ENCODE assay signal across 33 cellular contexts in the genomic region with DNA sequence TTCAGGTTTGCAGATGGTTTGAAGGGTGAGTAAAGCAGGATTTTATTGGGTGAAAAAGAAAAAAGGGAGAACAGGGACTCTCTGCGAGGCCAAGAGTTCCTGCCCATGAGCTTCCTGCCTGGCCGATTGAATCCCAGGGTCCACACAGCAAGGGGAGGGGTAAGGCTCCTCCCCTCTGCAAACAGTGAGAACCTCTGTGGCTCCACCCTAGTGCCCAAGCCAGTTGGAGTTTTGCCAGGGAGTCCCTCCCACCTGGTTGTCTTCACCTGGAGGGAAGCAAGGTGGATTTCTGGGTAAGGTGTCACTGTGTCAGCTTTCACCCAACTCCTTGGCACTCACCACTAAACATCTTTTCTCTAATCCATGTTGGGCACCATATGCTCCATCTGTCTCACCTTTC.
"Had no signal": no experiment of that assay in that cellular context is flagged by ENCODE, and none has a peak within 500 bp of the region (broad histone marks: within the 10 kb centered on the region; RNA-seq: fewer than 3 reads in every experiment).

No MANE protein-coding gene starts in this region.

- H3K4me3 ChIP-seq: ascending aorta, cardiac muscle cell, coronary artery, dorsolateral prefrontal cortex, heart left ventricle, left lung, lower lobe of right lung, suprapubic skin, tibial artery, upper lobe of right lung had no signal

- H3K4me1 Mint-ChIP-seq: activated CD4-positive, alpha-beta T cell treated with anti-CD3 and anti-CD28 coated beads, Interleukin-2, amount 10 ng/mL, durations not matched to agents 24 days and 14 days; activated naive CD4-positive, alpha-beta T cell treated with anti-CD3 and anti-CD28 coated beads, Interleukin-2, amount 10 ng/mL, durations not matched to agents 7 days and 5 days; activated naive CD8-positive, alpha-beta T cell treated with anti-CD3 and anti-CD28 coated beads, Interleukin-2, amount 10 ng/mL, durations not matched to agents 7 days and 5 days; brain; natural killer cell; stimulated activated naive B cell treated with anti-CD40 and anti-IgM and Interleukin-4, amounts not matched to agents 10 μg/mL and 1 μg/mL and 100 μg/mL, for 72 hours had no signal

- H3K27me3 ChIP-seq: ascending aorta, dorsolateral prefrontal cortex, left lung, suprapubic skin, tibial artery, upper lobe of right lung had no signal

- H3K9me3 Mint-ChIP-seq: activated CD4-positive, alpha-beta memory T cell treated with anti-CD3 and anti-CD28 coated beads for 36 hours; activated CD4-positive, alpha-beta T cell treated with anti-CD3 and anti-CD28 coated beads, Interleukin-2, amount 10 ng/mL, durations not matched to agents 24 days and 14 days; activated naive CD4-positive, alpha-beta T cell treated with anti-CD3 and anti-CD28 coated beads, Interleukin-2, amount 10 ng/mL, durations not matched to agents 7 days and 5 days; activated naive CD8-positive, alpha-beta T cell treated with anti-CD3 and anti-CD28 coated beads, Interleukin-2, amount 10 ng/mL, durations not matched to agents 7 days and 5 days; activated T-cell treated with anti-CD3 and anti-CD28 coated beads, Interleukin-2, amount 50 U/mL, for 24 hours had no signal

- H3K36me3 Mint-ChIP-seq: activated CD4-positive, alpha-beta memory T cell treated with anti-CD3 and anti-CD28 coated beads for 36 hours; activated naive CD4-positive, alpha-beta T cell treated with anti-CD3 and anti-CD28 coated beads, Interleukin-2, amount 10 ng/mL, durations not matched to agents 7 days and 5 days; activated naive CD8-positive, alpha-beta T cell treated with anti-CD3 and anti-CD28 coated beads, Interleukin-2, amount 10 ng/mL, durations not matched to agents 7 days and 5 days; brain; natural killer cell; stimulated activated naive B cell treated with anti-CD40 and anti-IgM and Interleukin-4, amounts not matched to agents 10 μg/mL and 1 μg/mL and 100 μg/mL, for 72 hours had no signal

- H3K27me3 Mint-ChIP-seq: activated CD4-positive, alpha-beta memory T cell treated with anti-CD3 and anti-CD28 coated beads for 36 hours; activated CD4-positive, alpha-beta T cell treated with anti-CD3 and anti-CD28 coated beads, Interleukin-2, amount 10 ng/mL, durations not matched to agents 24 days and 14 days; activated naive CD4-positive, alpha-beta T cell treated with anti-CD3 and anti-CD28 coated beads, Interleukin-2, amount 10 ng/mL, durations not matched to agents 7 days and 5 days; activated naive CD8-positive, alpha-beta T cell treated with anti-CD3 and anti-CD28 coated beads, Interleukin-2, amount 10 ng/mL, durations not matched to agents 7 days and 5 days; activated T-cell treated with anti-CD3 and anti-CD28 coated beads, Interleukin-2, amount 50 U/mL, for 24 hours; brain; effector memory CD8-positive, alpha-beta T cell; stimulated activated naive B cell treated with anti-CD40 and anti-IgM and Interleukin-4, amounts not matched to agents 10 μg/mL and 1 μg/mL and 100 μg/mL, for 72 hours had no signal

- ATAC-seq: effector memory CD8-positive, alpha-beta T cell; esophagus mucosa; heart left ventricle; left lung; lower lobe of right lung; natural killer cell; right cardiac atrium; stimulated activated naive B cell treated with anti-CD40 and anti-IgM and Interleukin-4, amounts not matched to agents 10 μg/mL and 1 μg/mL and 100 μg/mL, for 72 hours; upper lobe of right lung had no signal

- H3K4me1 ChIP-seq: ascending aorta, heart left ventricle, left lung, lower lobe of right lung, suprapubic skin, tibial artery, upper lobe of right lung had no signal

- DNase-seq: activated CD4-positive, alpha-beta memory T cell treated with anti-CD3 and anti-CD28 coated beads for 36 hours; activated CD4-positive, alpha-beta T cell treated with anti-CD3 and anti-CD28 coated beads, Interleukin-2, amount 10 ng/mL, durations not matched to agents 24 days and 14 days; activated CD4-positive, CD25-positive, alpha-beta regulatory T cell treated with anti-CD3 and anti-CD28 coated beads, Interleukin-2, amount 50 U/mL, for 72 hours; activated CD8-positive, alpha-beta memory T cell treated with anti-CD3 and anti-CD28 coated beads, Interleukin-2, amount 50 U/mL, for 4 hours; activated gamma-delta T cell; activated naive CD4-positive, alpha-beta T cell treated with anti-CD3 and anti-CD28 coated beads, Interleukin-2, amount 10 ng/mL, durations not matched to agents 7 days and 5 days; activated naive CD8-positive, alpha-beta T cell treated with anti-CD3 and anti-CD28 coated beads, Interleukin-2, amount 10 ng/mL, durations not matched to agents 7 days and 5 days; activated T-cell treated with anti-CD3 and anti-CD28 coated beads, Interleukin-2, amount 50 U/mL, for 24 hours; cerebellar nuclear complex; dorsolateral prefrontal cortex; effector memory CD8-positive, alpha-beta T cell; foreskin fibroblast; heart left ventricle; hypothalamus; kidney glomerular epithelial cell; left lung; lower lobe of right lung; mesenchymal stem cell; natural killer cell; right cardiac atrium; stimulated activated CD4-positive, alpha-beta T cell treated with anti-CD3 and anti-CD28 coated beads, Interleukin-15, amount 100 ng/mL, for 24 hours; stimulated activated CD4-positive, alpha-beta T cell treated with anti-CD3 and anti-CD28 coated beads, Interleukin-2, amount 100 ng/mL, for 24 hours; stimulated activated naive B cell treated with anti-CD40 and anti-IgM and Interleukin-4, amounts not matched to agents 10 μg/mL and 1 μg/mL and 100 μg/mL, for 72 hours; T1000; tibial artery; upper lobe of right lung; WERI-Rb-1 had no signal

- H3K36me3 ChIP-seq: ascending aorta, cardiac muscle cell, heart left ventricle, left lung, lower lobe of right lung, suprapubic skin, tibial artery, upper lobe of right lung, WERI-Rb-1 had no signal

- H3K4me3 Mint-ChIP-seq: activated CD4-positive, alpha-beta memory T cell treated with anti-CD3 and anti-CD28 coated beads for 36 hours; activated CD4-positive, alpha-beta T cell treated with anti-CD3 and anti-CD28 coated beads, Interleukin-2, amount 10 ng/mL, durations not matched to agents 24 days and 14 days; activated naive CD4-positive, alpha-beta T cell treated with anti-CD3 and anti-CD28 coated beads, Interleukin-2, amount 10 ng/mL, durations not matched to agents 7 days and 5 days; activated naive CD8-positive, alpha-beta T cell treated with anti-CD3 and anti-CD28 coated beads, Interleukin-2, amount 10 ng/mL, durations not matched to agents 7 days and 5 days; activated T-cell treated with anti-CD3 and anti-CD28 coated beads, Interleukin-2, amount 50 U/mL, for 24 hours; brain; effector memory CD8-positive, alpha-beta T cell; natural killer cell; stimulated activated naive B cell treated with anti-CD40 and anti-IgM and Interleukin-4, amounts not matched to agents 10 μg/mL and 1 μg/mL and 100 μg/mL, for 72 hours had no signal

- H3K9me3 ChIP-seq: ascending aorta, heart left ventricle, lower lobe of right lung, suprapubic skin, tibial artery, upper lobe of right lung had no signal

- H3K27ac ChIP-seq: ascending aorta, cardiac muscle cell, coronary artery, dorsolateral prefrontal cortex, heart left ventricle, left lung, lower lobe of right lung, suprapubic skin, tibial artery, upper lobe of right lung, WERI-Rb-1 had no signal

- H3K27ac Mint-ChIP-seq: activated CD4-positive, alpha-beta memory T cell treated with anti-CD3 and anti-CD28 coated beads for 36 hours; activated CD4-positive, alpha-beta T cell treated with anti-CD3 and anti-CD28 coated beads, Interleukin-2, amount 10 ng/mL, durations not matched to agents 24 days and 14 days; activated naive CD4-positive, alpha-beta T cell treated with anti-CD3 and anti-CD28 coated beads, Interleukin-2, amount 10 ng/mL, durations not matched to agents 7 days and 5 days; activated naive CD8-positive, alpha-beta T cell treated with anti-CD3 and anti-CD28 coated beads, Interleukin-2, amount 10 ng/mL, durations not matched to agents 7 days and 5 days; activated T-cell treated with anti-CD3 and anti-CD28 coated beads, Interleukin-2, amount 50 U/mL, for 24 hours; brain; effector memory CD8-positive, alpha-beta T cell; natural killer cell; stimulated activated naive B cell treated with anti-CD40 and anti-IgM and Interleukin-4, amounts not matched to agents 10 μg/mL and 1 μg/mL and 100 μg/mL, for 72 hours had no signal
